In the genomic region with DNA sequence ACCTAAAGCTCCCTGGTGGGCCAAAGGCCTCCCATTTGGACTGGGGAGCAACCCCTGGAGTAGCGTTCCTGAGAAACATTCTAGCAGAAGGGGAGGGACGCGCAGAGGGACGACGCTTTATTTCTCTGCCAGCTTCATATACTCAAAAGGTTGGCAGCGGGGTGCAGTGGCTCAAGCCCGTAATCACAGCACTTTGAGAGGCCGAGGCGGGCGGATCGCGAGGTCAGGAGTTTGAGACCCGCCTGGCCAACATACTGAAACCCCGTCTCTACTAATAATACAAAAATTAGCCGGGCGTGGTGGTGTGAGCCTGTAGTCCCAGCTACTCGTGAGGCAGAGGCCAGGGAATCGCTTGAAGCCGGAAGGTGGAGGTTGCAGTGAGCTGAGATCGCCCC, we compare ENCODE assay signal across 11 cellular contexts. TPM values are rescaled to one million over a fixed set of nuclear protein-coding genes. Genes with fewer than 3 reads are reported as not detected.
DNase-seq lines count a peak whose midpoint lies in the region; ATAC-seq and TF ChIP-seq lines count a peak whose summit lies in the region.
"Had no signal": no experiment of that assay in that cellular context is flagged by ENCODE, and none has a peak within 500 bp of the region (broad histone marks: within the 10 kb centered on the region; RNA-seq: fewer than 3 reads in every experiment).

No MANE protein-coding gene starts in this region.

- peaks cover 38% of the 10 kb centered on the region for H3K4me1 Mint-ChIP-seq in CD14-positive monocyte

- TF ChIP-seq POLR2A in Peyer's patch (IDR thresholded peaks at IDR 0.05) = no peak

- no peak overlapping the region for H3K9ac ChIP-seq in endocrine pancreas (ENCODE audit: control insufficient read depth, insufficient read depth, low read length)

- peaks cover 3% of the 10 kb centered on the region for H4K20me1 ChIP-seq in osteoblast (ENCODE audit: insufficient read depth, low read length)

- DNase-seq in CD14-positive monocyte (ENCODE audit: low spot score) = no peak
- no peak for DNase-seq in Peyer's patch
- DNase-seq in osteoblast (ENCODE audit: insufficient read length, low spot score, missing footprints) = peak; percentile 35
- DNase-seq in aorta = no peak
- DNase-seq: amygdala, NCI-H2107, transverse colon had no signal

- intact Hi-C loops in CD14-positive monocyte (cut with micrococcal nuclease) = loop anchor here in 1 of 2 donors (10.0 kb wide), 1 partner anchor 214 kb away; a partner anchor contains a TSS
- intact Hi-C loops in aorta (cut with DNase I) = no loop called here

- no peak overlapping the region for H2AFZ ChIP-seq in osteoblast (ENCODE audit: low read length)

- H3K36me3 Mint-ChIP-seq in CD14-positive monocyte = peaks cover 47 to 71% of the 10 kb centered on the region in 2 donors

- H3K4me1 ChIP-seq in Peyer's patch (no peaks in the 10 kb centered on the region), endocrine pancreas (ENCODE audit: control insufficient read depth, insufficient read depth, low read length) (no peaks in the 10 kb centered on the region), osteoblast (ENCODE audit: insufficient read depth, low read length) (no peaks in the 10 kb centered on the region), aorta (ENCODE audit: control insufficient read depth in 1 of 2, insufficient read depth in 2 of 2, low read length in 2 of 2) (no peaks in the 10 kb centered on the region)
- H3K4me1 ChIP-seq: transverse colon had no signal

- no peak for TF ChIP-seq CTCF in CD14-positive monocyte (IDR thresholded peaks at IDR 0.05)
- no peak for TF ChIP-seq CTCF in Peyer's patch (IDR thresholded peaks at IDR 0.05)
- no peak for TF ChIP-seq CTCF in osteoblast (IDR thresholded peaks at IDR 0.05; ENCODE audit: extremely low read depth, low read depth, low read length)

- peaks cover 17 to 52% (median 30%) of the 10 kb centered on the region in 3 donors for H3K27me3 Mint-ChIP-seq in CD14-positive monocyte (ENCODE audit: low read depth in 3 of 3)

- peak overlapping the region; percentile 75 to 95 for H3K4me3 Mint-ChIP-seq in CD14-positive monocyte

- no peak overlapping the region for H3K27ac ChIP-seq in Peyer's patch
- no peak overlapping the region for H3K27ac ChIP-seq in osteoblast (ENCODE audit: low read depth, low read length)
- no peak overlapping the region for H3K27ac ChIP-seq in aorta (ENCODE audit: low read depth in 1 of 2, low read length in 2 of 2)
- H3K27ac ChIP-seq: RWPE1, transverse colon had no signal

- peak overlapping the region in 2 of 7 donors; percentile 14 to 68 for H3K27ac Mint-ChIP-seq in CD14-positive monocyte

- H3K36me3 ChIP-seq in Peyer's patch (peaks cover 0 to 10% (median 0%) of the 10 kb centered on the region in 3 donors), endocrine pancreas (ENCODE audit: control insufficient read depth, insufficient read depth, low read length) (no peaks in the 10 kb centered on the region), osteoblast (ENCODE audit: insufficient read depth, low read length) (peaks cover 12% of the 10 kb centered on the region), aorta (ENCODE audit: control insufficient read depth in 1 of 2, insufficient read depth in 2 of 2, low read length in 1 of 2) (no peaks in the 10 kb centered on the region)
- H3K36me3 ChIP-seq: transverse colon had no signal

- peaks cover 76% of the 10 kb centered on the region for H3K79me2 ChIP-seq in osteoblast (ENCODE audit: insufficient read depth, low read length)

- 69 to 84% methylated on average over 20 of the region's 20 CpGs for WGBS in aorta, 2 donors

- ATAC-seq in HG03378 (IDR thresholded peaks at IDR 0.05; ENCODE audit: unreplicated experiment) (no peak), aorta (ENCODE audit: low FRiP score) (no peak), HG03280 (IDR thresholded peaks at IDR 0.05; ENCODE audit: unreplicated experiment) (no peak)

- H3K4me3 ChIP-seq in Peyer's patch (peak overlapping the region; percentile 9 to 44 (median 16)), endocrine pancreas (ENCODE audit: control insufficient read depth, insufficient read depth, low read length) (peak overlapping the region; percentile 11), osteoblast (ENCODE audit: insufficient read depth, low read length) (no peak overlapping the region), aorta (ENCODE audit: low read length in 2 of 2) (no peak overlapping the region)

- H3K9me3 Mint-ChIP-seq in CD14-positive monocyte = peaks cover 39 to 68% (median 58%) of the 10 kb centered on the region in 7 donors

- H3K4me2 ChIP-seq in osteoblast (ENCODE audit: insufficient read depth, low read length) = no peak overlapping the region

- H3K9me3 ChIP-seq in Peyer's patch = peaks cover 0 to 3% (median 0%) of the 10 kb centered on the region in 4 donors
- H3K9me3 ChIP-seq in endocrine pancreas (ENCODE audit: control insufficient read depth, low read length) = no peaks in the 10 kb centered on the region
- no peaks in the 10 kb centered on the region for H3K9me3 ChIP-seq in osteoblast (ENCODE audit: low read depth, low read length)
- no peaks in the 10 kb centered on the region for H3K9me3 ChIP-seq in aorta (ENCODE audit: control insufficient read depth, low read length)

- H3K27me3 ChIP-seq in Peyer's patch (no peaks in the 10 kb centered on the region), endocrine pancreas (ENCODE audit: control insufficient read depth, insufficient read depth, low read length) (no peaks in the 10 kb centered on the region), osteoblast (ENCODE audit: insufficient read depth, low read length) (no peaks in the 10 kb centered on the region), aorta (ENCODE audit: control insufficient read depth in 1 of 2, insufficient read depth in 2 of 2, low read length in 1 of 2) (no peaks in the 10 kb centered on the region)
- H3K27me3 ChIP-seq: transverse colon had no signal

RNA-seq across cellular contexts. Expression of a gene that starts 16.8 kb away (rescaled TPM):
- polyA plus RNA-seq in CD14-positive monocyte (10 to 100 TPM; 29.9 to 38.8 TPM), aorta (10 to 100 TPM; 14.7 to 38.3 TPM)
- total RNA-seq in Peyer's patch (10 to 100 TPM; 18.2 to 79.2 (median 22.7) TPM), osteoblast (29.8 and 33.3 TPM in 2 replicates), aorta (10 to 100 TPM; 38.7 to 45.8 TPM)

Comparison
In these comparisons a context has a peak if more than half of its experiments do, and no peak if none do; other contexts are left out.
1. H3K4me3 ChIP-seq: peak in Peyer's patch (4 of 4) and endocrine pancreas (single experiment); none in osteoblast (single experiment) and aorta (0 of 2).